Comparison of ENCODE assay signal across 12 cellular contexts in the genomic region with DNA sequence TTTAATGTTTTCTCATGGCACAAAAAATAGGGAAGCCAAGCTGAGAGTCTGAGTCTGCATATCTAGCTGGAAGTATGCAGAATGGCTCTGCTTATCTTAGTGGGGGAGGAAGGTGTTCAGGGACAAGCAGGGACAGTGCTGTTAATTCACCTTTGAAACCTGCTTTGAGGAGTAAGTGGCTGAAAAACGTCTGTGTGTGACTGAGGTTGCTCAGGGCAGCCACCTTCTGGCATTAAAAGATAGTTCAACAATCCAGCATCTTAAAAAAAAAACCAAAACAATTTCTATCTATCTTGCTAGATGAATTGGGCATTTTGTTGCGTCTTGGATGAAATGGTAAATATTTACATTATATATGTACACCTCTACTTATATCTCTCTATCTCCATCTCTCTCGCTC. TPM values are rescaled to one million over a fixed set of nuclear protein-coding genes. Genes with fewer than 3 reads are reported as not detected.
DNase-seq lines count a peak whose midpoint lies in the region; ATAC-seq lines count a peak whose summit lies in the region.
"Had no signal": no experiment of that assay in that cellular context is flagged by ENCODE, and none has a peak within 500 bp of the region (broad histone marks: within the 10 kb centered on the region; RNA-seq: fewer than 3 reads in every experiment).

No MANE protein-coding gene starts in this region.

- H3K27me3 Mint-ChIP-seq in activated T-helper 1 cell treated with anti-CD3 and anti-CD28 coated beads, Interleukin-12 subunit alpha, Interleukin-12 subunit beta, Interleukin-2, Interleukin-4 antibody, amounts not matched to agents 30 ng/mL and 10 ng/mL and 1 ng/mL, durations not matched to agents 14 hours and 24 hours and 36 hours (ENCODE audit: insufficient read depth), result peaks cover 22% of the 10 kb centered on the region

- in situ Hi-C loops in SK-MEL-5 (cut with HindIII; ENCODE audit: low pct_unique_long_range_greater_than_20kb, low sequenced_read_pairs), result no loop called here

- H3K4me1 Mint-ChIP-seq in activated T-helper 1 cell treated with anti-CD3 and anti-CD28 coated beads, Interleukin-12 subunit alpha, Interleukin-12 subunit beta, Interleukin-2, Interleukin-4 antibody, amounts not matched to agents 30 ng/mL and 10 ng/mL and 1 ng/mL, durations not matched to agents 14 hours and 24 hours and 36 hours (ENCODE audit: low read depth), result peaks cover 5% of the 10 kb centered on the region

- no peak overlapping the region for H3K4me3 Mint-ChIP-seq in activated T-helper 1 cell treated with anti-CD3 and anti-CD28 coated beads, Interleukin-12 subunit alpha, Interleukin-12 subunit beta, Interleukin-2, Interleukin-4 antibody, amounts not matched to agents 30 ng/mL and 10 ng/mL and 1 ng/mL, durations not matched to agents 14 hours and 24 hours and 36 hours
- H3K4me3 Mint-ChIP-seq: activated naive CD4-positive, alpha-beta T cell treated with anti-CD3 and anti-CD28 coated beads, Interleukin-2, amount 10 ng/mL, durations not matched to agents 7 days and 5 days; stimulated activated effector memory CD8-positive, alpha-beta T cell treated with anti-CD3 and anti-CD28 coated beads, Interleukin-12 subunit alpha, Interleukin-12 subunit beta, amount 100 ng/mL, for 72 hours had no signal

- DNase-seq in D341Med (ENCODE audit: low spot score), result peak; percentile 37
- DNase-seq in HPDE6-E6E7 (ENCODE audit: extremely low spot score), result peak; percentile 42
- peak; percentile 24 for DNase-seq in SK-MEL-5 (ENCODE audit: low read depth, low spot score)
- DNase-seq in iPS-NIHi7 (ENCODE audit: extremely low spot score), result peak; percentile 40
- no peak for DNase-seq in activated T-helper 1 cell treated with anti-CD3 and anti-CD28 coated beads, Interleukin-12 subunit alpha, Interleukin-12 subunit beta, Interleukin-2, Interleukin-4 antibody, amounts not matched to agents 30 ng/mL and 10 ng/mL and 1 ng/mL, durations not matched to agents 14 hours and 24 hours and 36 hours (ENCODE audit: low spot score)
- DNase-seq: activated naive CD4-positive, alpha-beta T cell treated with anti-CD3 and anti-CD28 coated beads, Interleukin-2, amount 10 ng/mL, durations not matched to agents 7 days and 5 days; NCI-H2107 had no signal

- no peaks in the 10 kb centered on the region for H3K36me3 Mint-ChIP-seq in activated T-helper 1 cell treated with anti-CD3 and anti-CD28 coated beads, Interleukin-12 subunit alpha, Interleukin-12 subunit beta, Interleukin-2, Interleukin-4 antibody, amounts not matched to agents 30 ng/mL and 10 ng/mL and 1 ng/mL, durations not matched to agents 14 hours and 24 hours and 36 hours (ENCODE audit: low read depth)
- H3K36me3 Mint-ChIP-seq: activated naive CD4-positive, alpha-beta T cell treated with anti-CD3 and anti-CD28 coated beads, Interleukin-2, amount 10 ng/mL, durations not matched to agents 7 days and 5 days; stimulated activated effector memory CD8-positive, alpha-beta T cell treated with anti-CD3 and anti-CD28 coated beads, Interleukin-12 subunit alpha, Interleukin-12 subunit beta, amount 100 ng/mL, for 72 hours had no signal

- intact Hi-C loops in activated T-helper 1 cell treated with anti-CD3 and anti-CD28 coated beads, Interleukin-12 subunit alpha, Interleukin-12 subunit beta, Interleukin-2, Interleukin-4 antibody, amounts not matched to agents 30 ng/mL and 10 ng/mL and 1 ng/mL, durations not matched to agents 14 hours and 24 hours and 36 hours (cut with micrococcal nuclease), result no loop called here

- H3K9me3 Mint-ChIP-seq in activated T-helper 1 cell treated with anti-CD3 and anti-CD28 coated beads, Interleukin-12 subunit alpha, Interleukin-12 subunit beta, Interleukin-2, Interleukin-4 antibody, amounts not matched to agents 30 ng/mL and 10 ng/mL and 1 ng/mL, durations not matched to agents 14 hours and 24 hours and 36 hours, result no peaks in the 10 kb centered on the region
- H3K9me3 Mint-ChIP-seq: activated naive CD4-positive, alpha-beta T cell treated with anti-CD3 and anti-CD28 coated beads, Interleukin-2, amount 10 ng/mL, durations not matched to agents 7 days and 5 days had no signal

- no peak overlapping the region for H3K27ac Mint-ChIP-seq in activated T-helper 1 cell treated with anti-CD3 and anti-CD28 coated beads, Interleukin-12 subunit alpha, Interleukin-12 subunit beta, Interleukin-2, Interleukin-4 antibody, amounts not matched to agents 30 ng/mL and 10 ng/mL and 1 ng/mL, durations not matched to agents 14 hours and 24 hours and 36 hours
- H3K27ac Mint-ChIP-seq: activated naive CD4-positive, alpha-beta T cell treated with anti-CD3 and anti-CD28 coated beads, Interleukin-2, amount 10 ng/mL, durations not matched to agents 7 days and 5 days; stimulated activated effector memory CD8-positive, alpha-beta T cell treated with anti-CD3 and anti-CD28 coated beads, Interleukin-12 subunit alpha, Interleukin-12 subunit beta, amount 100 ng/mL, for 72 hours had no signal

- no peak for ATAC-seq in GM19463 (IDR thresholded peaks at IDR 0.05; ENCODE audit: unreplicated experiment)
- no peak for ATAC-seq in GM21515 (IDR thresholded peaks at IDR 0.05; ENCODE audit: unreplicated experiment)
- ATAC-seq in GM19035 (IDR thresholded peaks at IDR 0.05; ENCODE audit: unreplicated experiment), result no peak
- ATAC-seq: stimulated activated effector memory CD8-positive, alpha-beta T cell treated with anti-CD3 and anti-CD28 coated beads, Interleukin-12 subunit alpha, Interleukin-12 subunit beta, amount 100 ng/mL, for 72 hours had no signal

RNA-seq across cellular contexts. Expression of a gene that starts 2.0 kb away (rescaled TPM):
- 28.7 and 32.7 TPM in 2 replicates for total RNA-seq in SK-MEL-5 (2014; rRNA removed; shearing (Covaris generic))
- 53.2 and 74.4 TPM in 2 replicates for polyA plus RNA-seq in SK-MEL-5 (2015; cell fraction: cytosol; rRNA removed)
- polyA plus RNA-seq in SK-MEL-5 (2015; cell fraction: nucleus; rRNA removed), result 220 and 236 TPM in 2 replicates
- not detected in 2 replicates for total RNA-seq in activated T-helper 1 cell treated with anti-CD3 and anti-CD28 coated beads, Interleukin-12 subunit alpha, Interleukin-12 subunit beta, Interleukin-2, Interleukin-4 antibody, amounts not matched to agents 30 ng/mL and 10 ng/mL and 1 ng/mL, durations not matched to agents 14 hours and 24 hours and 36 hours
- total RNA-seq: skeletal muscle tissue had no signal

Comparison
In these comparisons a context has a peak if more than half of its experiments do, and no peak if none do; other contexts are left out.
1. RNA of a gene that starts 2.0 kb away (total RNA-seq): 28.7 to 32.7 TPM in SK-MEL-5; not detected in activated T-helper 1 cell treated with anti-CD3 and anti-CD28 coated beads, Interleukin-12 subunit alpha, Interleukin-12 subunit beta, Interleukin-2, Interleukin-4 antibody, amounts not matched to agents 30 ng/mL and 10 ng/mL and 1 ng/mL, durations not matched to agents 14 hours and 24 hours and 36 hours; every median in the first group is over 10 times any median in the second.